ENCODE assay signal across 17 cellular contexts in the genomic region with DNA sequence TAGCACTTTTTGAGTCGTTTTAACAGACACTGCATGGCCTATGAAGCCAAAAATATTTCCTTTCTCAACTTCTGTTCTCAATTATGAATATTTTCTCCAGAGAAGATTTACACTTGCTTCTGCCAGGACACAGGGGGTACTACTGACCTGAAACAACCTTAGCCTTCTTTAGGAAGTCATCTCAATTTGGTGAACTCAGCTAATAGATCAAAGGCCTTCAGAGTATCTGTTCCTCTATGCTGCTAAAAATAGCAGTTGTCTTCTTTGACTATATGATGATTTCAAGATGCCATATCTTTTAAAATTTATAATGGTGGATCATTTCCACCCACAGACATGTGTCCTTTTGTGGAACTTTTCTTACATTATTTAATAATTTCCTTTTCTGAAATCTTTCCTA. TPM values are rescaled to one million over a fixed set of nuclear protein-coding genes. Genes with fewer than 3 reads are reported as not detected.
DNase-seq lines count a peak whose midpoint lies in the region; ATAC-seq, FAIRE-seq and TF ChIP-seq lines count a peak whose summit lies in the region.
"Had no signal": no experiment of that assay in that cellular context is flagged by ENCODE, and none has a peak within 500 bp of the region (broad histone marks: within the 10 kb centered on the region; RNA-seq: fewer than 3 reads in every experiment).

No MANE protein-coding gene starts in this region.

- H3K4me1 Mint-ChIP-seq in stimulated activated naive B cell treated with anti-CD40 and anti-IgM and Interleukin-4, amounts not matched to agents 10 μg/mL and 1 μg/mL and 100 μg/mL, for 72 hours, result peaks cover 7 to 13% of the 10 kb centered on the region in 2 donors
- H3K4me1 Mint-ChIP-seq in endodermal cell, result no peaks in the 10 kb centered on the region
- H3K4me1 Mint-ChIP-seq: CD8-positive, alpha-beta memory T cell; H9 had no signal

- TF ChIP-seq POLR2A in HCT116 (IDR thresholded peaks at IDR 0.05; ENCODE audit: borderline replicate concordance, extremely low read depth, insufficient read depth, insufficient read length), result no peak
- no peak for TF ChIP-seq POLR2A in GM12878 (IDR thresholded peaks at IDR 0.05; ENCODE audit: low read depth, low read length)

- no peak overlapping the region for H3K27ac Mint-ChIP-seq in stimulated activated naive B cell treated with anti-CD40 and anti-IgM and Interleukin-4, amounts not matched to agents 10 μg/mL and 1 μg/mL and 100 μg/mL, for 72 hours
- no peak overlapping the region for H3K27ac Mint-ChIP-seq in endodermal cell
- H3K27ac Mint-ChIP-seq: CD8-positive, alpha-beta memory T cell; H9; HFFc6 had no signal

- H3K27me3 Mint-ChIP-seq in stimulated activated naive B cell treated with anti-CD40 and anti-IgM and Interleukin-4, amounts not matched to agents 10 μg/mL and 1 μg/mL and 100 μg/mL, for 72 hours, result no peaks in the 10 kb centered on the region
- no peaks in the 10 kb centered on the region for H3K27me3 Mint-ChIP-seq in endodermal cell (ENCODE audit: insufficient read depth)
- H3K27me3 Mint-ChIP-seq: CD8-positive, alpha-beta memory T cell had no signal

- ATAC-seq in HCT116, result no peak
- no peak; the same call in 2 of the 3 replicates for ATAC-seq in GM12878
- peak; percentile 67 to 68 for ATAC-seq in stimulated activated naive B cell treated with anti-CD40 and anti-IgM and Interleukin-4, amounts not matched to agents 10 μg/mL and 1 μg/mL and 100 μg/mL, for 72 hours (replicated peaks)
- ATAC-seq in HG03342 (IDR thresholded peaks at IDR 0.05; ENCODE audit: unreplicated experiment), result no peak
- ATAC-seq: A549 had no signal

- H3K4me2 ChIP-seq in HCT116 (ENCODE audit: low read length), result no peak overlapping the region
- H3K4me2 ChIP-seq in GM12878 (ENCODE audit: control insufficient read depth, insufficient read depth), result no peak overlapping the region
- H3K4me2 ChIP-seq: A549 had no signal

- H2AFZ ChIP-seq in HCT116 (ENCODE audit: low read depth, low read length, poor library complexity, severe bottlenecking) (no peak overlapping the region), GM12878 (ENCODE audit: control insufficient read depth, low read depth, low read length) (no peak overlapping the region)

- CTCF ChIA-PET in HCT116 (lab: Charles Lee) (no interaction called here), GM12878 (lab: Yijun Ruan, JAX) (interaction anchor here (1.6 kb wide), 1 partner anchor 517 kb away, joined by 4 read pairs; no protein-coding TSS in a partner anchor)

- RAD21 ChIA-PET in HCT116 (lab: Charles Lee; ENCODE audit: low non-redundant PET in 1 of 2, low total read pairs in 2 of 2, uncharacterized antibody in 2 of 2, unreplicated experiment in 2 of 2), result no interaction called here
- RAD21 ChIA-PET in GM12878 (lab: Charles Lee; ENCODE audit: unreplicated experiment), result no interaction called here

- FAIRE-seq in GM12878 (lab: Jason Lieb, UNC), result no peak
- FAIRE-seq: A549, GM19239 had no signal

- TF ChIP-seq CTCF in GM12865 (IDR thresholded peaks at IDR 0.05; ENCODE audit: insufficient read depth, low read depth, low read length, missing control alignments), result no peak
- no peak for TF ChIP-seq CTCF in HCT116 (IDR thresholded peaks at IDR 0.05 in 2 of 3, conservative IDR thresholded peaks at IDR 0.05 in 1 of 3; ENCODE audit: borderline replicate concordance in 1 of 3, insufficient read depth in 1 of 3, low read depth in 2 of 3, low read length in 2 of 3)
- TF ChIP-seq CTCF in GM12878 (IDR thresholded peaks at IDR 0.05 in 2 of 3, conservative IDR thresholded peaks at IDR 0.05 in 1 of 3; ENCODE audit: control insufficient read depth in 2 of 3, extremely low read depth in 1 of 3, insufficient read depth in 1 of 3, low read depth in 3 of 3, low read length in 3 of 3), result no peak
- no peak for TF ChIP-seq CTCF in endodermal cell (conservative IDR thresholded peaks at IDR 0.05)

- H3K4me3 ChIP-seq in GM12865 (ENCODE audit: low read depth, low read length) (no peak overlapping the region), HCT116 (replicated peaks in 1 of 2; ENCODE audit: low read depth in 1 of 2, low read length in 2 of 2) (no peak overlapping the region), GM12878 (no peak overlapping the region), endodermal cell (ENCODE audit: low read length) (no peak overlapping the region)
- H3K4me3 ChIP-seq: A549 had no signal

- BruUV-seq in HCT116 (replicated peaks; lab: Mats Ljungman, UMichigan), result TSS peak; percentile 19
- no TSS peak for BruUV-seq in GM12878 (replicated peaks; lab: Mats Ljungman, UMichigan)

- no peak overlapping the region for H3K9ac ChIP-seq in HCT116 (ENCODE audit: low read length)
- no peak overlapping the region for H3K9ac ChIP-seq in GM12878 (ENCODE audit: control insufficient read depth, insufficient read depth, low read length)
- no peak overlapping the region for H3K9ac ChIP-seq in endodermal cell (ENCODE audit: extremely low read depth, low read length, poor library complexity, severe bottlenecking)

- H3K79me2 ChIP-seq in HCT116 (ENCODE audit: insufficient read depth, low read length), result no peaks in the 10 kb centered on the region
- H3K79me2 ChIP-seq in GM12878 (ENCODE audit: control insufficient read depth, insufficient read depth, low read length), result no peaks in the 10 kb centered on the region

- H3K9me3 Mint-ChIP-seq in stimulated activated naive B cell treated with anti-CD40 and anti-IgM and Interleukin-4, amounts not matched to agents 10 μg/mL and 1 μg/mL and 100 μg/mL, for 72 hours, result peaks cover 5 to 6% of the 10 kb centered on the region in 2 donors
- peaks cover 6% of the 10 kb centered on the region for H3K9me3 Mint-ChIP-seq in endodermal cell
- H3K9me3 Mint-ChIP-seq: HFFc6 had no signal

- TF ChIP-seq EP300 in GM12878 (IDR thresholded peaks at IDR 0.05; ENCODE audit: borderline replicate concordance in 1 of 2, control insufficient read depth in 1 of 2, low read depth in 2 of 2, low read length in 2 of 2), result no peak

- H3K9me3 ChIP-seq in HCT116 (ENCODE audit: control insufficient read depth in 1 of 2, insufficient read depth in 1 of 2, low read depth in 1 of 2, low read length in 2 of 2), result no peaks in the 10 kb centered on the region
- H3K9me3 ChIP-seq in GM12878 (replicated peaks; ENCODE audit: control insufficient read depth, insufficient read depth, low read length), result no peaks in the 10 kb centered on the region
- H3K9me3 ChIP-seq in endodermal cell (ENCODE audit: control insufficient read depth, low read length), result no peaks in the 10 kb centered on the region
- H3K9me3 ChIP-seq: A549, Caco-2 had no signal

- no peaks in the 10 kb centered on the region for H3K9me2 ChIP-seq in HCT116 (ENCODE audit: insufficient read depth)

- 56% methylated on average over 1 of the region's 1 CpG for WGBS in GM12878 (ENCODE audit: insufficient coverage, insufficient replicate concordance, low lambda C conversion rate, missing lambda C conversion rate)
- WGBS in endodermal cell (ENCODE audit: insufficient coverage in 1 of 2, insufficient read length in 1 of 2), 2 experiments, result 91% methylated on average over 1 of the region's 1 CpG; no CpG with 5 or more reads in 1 of the 2 experiments

- H3K27me3 ChIP-seq in HCT116 (ENCODE audit: insufficient read depth, low read length), result no peaks in the 10 kb centered on the region
- no peaks in the 10 kb centered on the region for H3K27me3 ChIP-seq in GM12878 (replicated peaks in 1 of 2; ENCODE audit: control insufficient read depth in 2 of 2, insufficient read depth in 2 of 2, low read length in 1 of 2)
- H3K27me3 ChIP-seq in endodermal cell (ENCODE audit: control insufficient read depth, insufficient read depth, low read length, poor library complexity, severe bottlenecking), result no peaks in the 10 kb centered on the region

- DNase-seq in GM12865 (ENCODE audit: low read depth), result peak; percentile 6
- DNase-seq in HCT116 (ENCODE audit: low read depth, low spot score), result no peak
- no peak for DNase-seq in GM12878 (ENCODE audit: low read depth, low spot score)
- no peak for DNase-seq in stimulated activated naive B cell treated with anti-CD40 and anti-IgM and Interleukin-4, amounts not matched to agents 10 μg/mL and 1 μg/mL and 100 μg/mL, for 72 hours
- no peak for DNase-seq in endodermal cell
- DNase-seq in activated naive CD4-positive, alpha-beta T cell treated with anti-CD3 and anti-CD28 coated beads, Interleukin-2, amount 50 U/mL, for 16 hours, result no peak
- DNase-seq: Caco-2; CD8-positive, alpha-beta memory T cell; DND-41; GDM1; GOT3; H9; HFFc6 had no signal

- H3K4me1 ChIP-seq in HCT116 (ENCODE audit: control insufficient read depth in 1 of 2, insufficient read depth in 2 of 2, low read length in 2 of 2) (no peaks in the 10 kb centered on the region), GM12878 (ENCODE audit: control insufficient read depth, insufficient read depth, low read length) (no peaks in the 10 kb centered on the region), endodermal cell (ENCODE audit: control insufficient read depth, insufficient read depth, low read length) (no peaks in the 10 kb centered on the region)
- H3K4me1 ChIP-seq: A549, Caco-2 had no signal

- POLR2A ChIA-PET in HCT116 (lab: Charles Lee), result no interaction called here
- POLR2A ChIA-PET in GM12878 (lab: Charles Lee), result interaction anchor here (1.0 kb wide), 1 partner anchor 14 kb away, joined by 3 read pairs; the partner anchor contains the start of gene NDUFA12

- intact Hi-C loops in HCT116 (cut with micrococcal nuclease) (no loop called here), GM12878 (cut with micrococcal nuclease; ENCODE audit: unreplicated experiment) (no loop called here)

- in situ Hi-C loops in GM12878 (cut with MboI), result no loop called here

- no peak overlapping the region for H3K27ac ChIP-seq in HCT116 (ENCODE audit: low read depth, low read length)
- H3K27ac ChIP-seq in GM12878 (ENCODE audit: control insufficient read depth, insufficient read depth), result no peak overlapping the region
- H3K27ac ChIP-seq in endodermal cell (ENCODE audit: low read depth, low read length), result no peak overlapping the region
- H3K27ac ChIP-seq: A549, HL-60 had no signal

- peaks cover 0 to 2% of the 10 kb centered on the region in 2 experiments; a peak in 1 of 4 replicates for H3K36me3 ChIP-seq in HCT116 (ENCODE audit: control insufficient read depth in 1 of 2, insufficient read depth in 2 of 2, low read length in 2 of 2)
- H3K36me3 ChIP-seq in GM12878 (ENCODE audit: control insufficient read depth in 2 of 2, insufficient read depth in 2 of 2, low read length in 1 of 2), result no peaks in the 10 kb centered on the region; a peak in 1 of 4 replicates
- peaks cover 13% of the 10 kb centered on the region for H3K36me3 ChIP-seq in endodermal cell (ENCODE audit: control insufficient read depth, insufficient read depth, low read length)

- SMC1A ChIA-PET in GM12878 (lab: Charles Lee; ENCODE audit: uncharacterized antibody, unreplicated experiment), result interaction anchor here (0.6 to 1.5 kb wide), 4 partner anchors 12 to 81 kb away, joined by 3 to 4 read pairs (median 3); partner anchors contain the start of gene NDUFA12

- H4K20me1 ChIP-seq in HCT116 (ENCODE audit: insufficient read depth) (no peaks in the 10 kb centered on the region), GM12878 (ENCODE audit: control insufficient read depth, insufficient read depth) (no peaks in the 10 kb centered on the region)

- no peak overlapping the region for H3K4me3 Mint-ChIP-seq in stimulated activated naive B cell treated with anti-CD40 and anti-IgM and Interleukin-4, amounts not matched to agents 10 μg/mL and 1 μg/mL and 100 μg/mL, for 72 hours
- no peak overlapping the region for H3K4me3 Mint-ChIP-seq in endodermal cell
- H3K4me3 Mint-ChIP-seq: CD8-positive, alpha-beta memory T cell; H9; HFFc6 had no signal

- H3K36me3 Mint-ChIP-seq in stimulated activated naive B cell treated with anti-CD40 and anti-IgM and Interleukin-4, amounts not matched to agents 10 μg/mL and 1 μg/mL and 100 μg/mL, for 72 hours, result peaks cover 8 to 29% of the 10 kb centered on the region in 2 donors
- peaks cover 17% of the 10 kb centered on the region for H3K36me3 Mint-ChIP-seq in endodermal cell (ENCODE audit: low read depth)

- TF ChIP-seq RAD21 in HCT116 (IDR thresholded peaks at IDR 0.05; ENCODE audit: low read depth), result no peak
- no peak for TF ChIP-seq RAD21 in GM12878 (IDR thresholded peaks at IDR 0.05; ENCODE audit: insufficient read depth, low read depth, low read length)

RNA-seq across cellular contexts. Expression of gene NDUFA12, which starts 14.0 kb away (rescaled TPM):
- total RNA-seq in HCT116 (2021; ENCODE audit: unreplicated experiment) (79.7 TPM), GM12878 (2014; rRNA removed) (157 and 162 TPM in 2 replicates), GM12878 (2014; rRNA removed; fragmentation: Illumina TruSeq; extraction: Trizol) (242 and 244 TPM in 2 replicates), GM12878 (2021) (140 and 141 TPM in 2 replicates), endodermal cell (100 to 1,000 TPM; 113 to 131 TPM)
- polyA plus RNA-seq in HCT116 (2012), result 82.1 and 98.5 TPM in 2 replicates
- total RNA-seq in GM12878 (2013; cell fraction: nucleolus; rRNA removed), result 13.5 and 16.1 TPM in 2 replicates
- polyA plus RNA-seq in GM12878 (2011; ENCODE audit: low read depth), result 70.1 TPM
- polyA plus RNA-seq in GM12878 (2011; rRNA removed) (282 and 351 TPM in 2 replicates), GM12878 (2014; fragmentation: Illumina TruSeq; extraction: Trizol) (296 and 308 TPM in 2 replicates), GM12878 (2014; fragmentation: Nextera tagmentation; extraction: Ambion mirVana) (1,000 to 10,000 TPM in 1 of 2 experiments, 100 to 1,000 TPM in 1; 917 to 1,021 TPM), GM12878 (2014; rRNA removed) (180 and 181 TPM in 2 replicates), GM12878 (2016; fragmentation: Nextera tagmentation; extraction: Ambion mirVana) (100 to 1,000 TPM; 432 to 453 TPM)
- 174 and 286 TPM in 2 replicates for polyA plus RNA-seq in GM12878 (2011; cell fraction: cytosol; rRNA removed)
- polyA plus RNA-seq in GM12878 (2011; cell fraction: nucleus; rRNA removed), result 94.1 and 94.2 TPM in 2 replicates
- 177 and 220 TPM in 2 replicates for polyA plus RNA-seq in GM12878 (2012)
- 81.2 and 151 TPM in 2 replicates for polyA minus RNA-seq in GM12878 (2011; rRNA and poly(A)+ RNA removed)
- polyA minus RNA-seq in GM12878 (2011; cell fraction: cytosol; rRNA and poly(A)+ RNA removed), result 53.5 and 58.1 TPM in 2 replicates
- 14.0 and 20.7 TPM in 2 replicates for polyA minus RNA-seq in GM12878 (2011; cell fraction: nucleus; rRNA and poly(A)+ RNA removed)
- 151 TPM for polyA plus RNA-seq in endodermal cell (2013, experiment 1 of 2)
- 146 TPM for polyA plus RNA-seq in endodermal cell (2013, experiment 2 of 2)

RNA-seq across cellular contexts. Expression of gene NR2C1, which starts 55.9 kb away (rescaled TPM):
- total RNA-seq in HCT116 (2021; ENCODE audit: unreplicated experiment) (33.7 TPM), GM12878 (2014; rRNA removed) (31.7 and 34.2 TPM in 2 replicates), GM12878 (2014; rRNA removed; fragmentation: Illumina TruSeq; extraction: Trizol) (33.9 and 37.0 TPM in 2 replicates), GM12878 (2021) (26.1 and 29.5 TPM in 2 replicates), endodermal cell (10 to 100 TPM; 66.9 to 82.0 TPM)
- 12.8 and 14.8 TPM in 2 replicates for polyA plus RNA-seq in HCT116 (2012)
- 106 and 116 TPM in 2 replicates for total RNA-seq in GM12878 (2013; cell fraction: nucleolus; rRNA removed)
- 20.6 TPM for polyA plus RNA-seq in GM12878 (2011; ENCODE audit: low read depth)
- polyA plus RNA-seq in GM12878 (2011; rRNA removed) (38.1 and 44.0 TPM in 2 replicates), GM12878 (2014; fragmentation: Illumina TruSeq; extraction: Trizol) (35.1 and 54.3 TPM in 2 replicates), GM12878 (2014; fragmentation: Nextera tagmentation; extraction: Ambion mirVana) (10 to 100 TPM in 1 of 2 experiments, 1 to 10 TPM in 1; 8.8 to 19.4 TPM), GM12878 (2014; rRNA removed) (29.6 and 30.8 TPM in 2 replicates), GM12878 (2016; fragmentation: Nextera tagmentation; extraction: Ambion mirVana) (10 to 100 TPM; 29.1 to 35.3 TPM)
- polyA plus RNA-seq in GM12878 (2011; cell fraction: cytosol; rRNA removed), result 11.0 and 11.3 TPM in 2 replicates
- polyA plus RNA-seq in GM12878 (2011; cell fraction: nucleus; rRNA removed), result 81.2 and 101 TPM in 2 replicates
- polyA plus RNA-seq in GM12878 (2012), result 19.7 and 21.4 TPM in 2 replicates
- polyA minus RNA-seq in GM12878 (2011; rRNA and poly(A)+ RNA removed), result 15.4 and 16.9 TPM in 2 replicates
- polyA minus RNA-seq in GM12878 (2011; cell fraction: cytosol; rRNA and poly(A)+ RNA removed), result 9.6 and 14.9 TPM in 2 replicates
- polyA minus RNA-seq in GM12878 (2011; cell fraction: nucleus; rRNA and poly(A)+ RNA removed), result 27.0 and 35.7 TPM in 2 replicates
- 68.3 TPM for polyA plus RNA-seq in endodermal cell (2013, experiment 1 of 2)
- polyA plus RNA-seq in endodermal cell (2013, experiment 2 of 2), result 53.0 TPM

Comparison
In these comparisons a context has a peak if more than half of its experiments do, and no peak if none do; other contexts are left out.
1. ATAC-seq: peak in stimulated activated naive B cell treated with anti-CD40 and anti-IgM and Interleukin-4, amounts not matched to agents 10 μg/mL and 1 μg/mL and 100 μg/mL, for 72 hours (2 of 2); none in HCT116 (single experiment), GM12878 (single experiment) and HG03342 (single experiment).